ENCODE assay signal across 34 cellular contexts in the genomic region with DNA sequence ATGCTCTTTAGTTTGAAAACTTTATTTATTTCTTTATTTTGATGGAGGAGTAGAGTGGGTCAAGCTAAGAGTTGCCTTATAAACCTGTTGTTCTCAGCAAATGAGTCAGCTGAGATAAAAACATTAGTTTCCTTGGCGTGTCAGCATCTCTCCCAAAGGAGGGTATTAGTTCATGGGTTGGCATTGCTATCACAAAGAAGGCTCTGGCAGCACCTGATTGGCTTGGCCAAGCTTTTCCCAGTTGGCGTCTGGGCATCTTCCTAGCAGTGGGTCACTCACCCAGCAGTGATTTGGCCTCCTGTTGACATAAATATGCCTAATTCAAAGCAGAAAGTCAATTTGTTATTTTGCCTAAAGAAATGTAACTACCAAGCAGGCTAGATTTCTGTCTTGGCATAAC.
"Had no signal": no experiment of that assay in that cellular context is flagged by ENCODE, and none has a peak within 500 bp of the region (broad histone marks: within the 10 kb centered on the region; RNA-seq: fewer than 3 reads in every experiment).

No MANE protein-coding gene starts in this region.

- DNase-seq: activated CD4-positive, alpha-beta memory T cell treated with anti-CD3 and anti-CD28 coated beads for 36 hours; activated CD4-positive, alpha-beta T cell treated with anti-CD3 and anti-CD28 coated beads, Interleukin-2, amount 50 U/mL, for 1 hour; activated CD8-positive, alpha-beta memory T cell treated with anti-CD3 and anti-CD28 coated beads, Interleukin-2, amount 50 U/mL, for 4 hours; activated gamma-delta T cell treated with Interleukin-2 at 50 U/mL for 16 hours; activated naive CD4-positive, alpha-beta T cell treated with anti-CD3 and anti-CD28 coated beads for 36 hours; activated naive CD8-positive, alpha-beta T cell treated with anti-CD3 and anti-CD28 coated beads, Interleukin-2, amount 50 U/mL, for 24 hours; activated T-cell treated with anti-CD3 and anti-CD28 coated beads for 4 hours; activated T-cell treated with anti-CD3 and anti-CD28 coated beads, Interleukin-2, amount 50 U/mL, for 4 hours; amniotic stem cell; aorta; brain microvascular endothelial cell; NCI-H1048; NCI-H1105 treated with DMSO at 0.1 percent for 48 hours; NCI-H1436; NCI-H1694; NCI-H1930; NCI-H2081 treated with DMSO at 0.1 percent for 48 hours; NCI-H226; NCI-H510A; NCI-H526; NCI-H748 treated with DMSO at 0.1 percent for 48 hours; NK-92 treated with Interleukin-12 subunit alpha and Interleukin-12 subunit beta, amount 100 ng/mL, for 24 hours; PC-3; Peyer's patch; RPMI8226; SIG-M5; SW 1271; T1000 had no signal

- H3K9ac ChIP-seq: KMS-11 had no signal

- ATAC-seq: activated naive CD8-positive, alpha-beta T cell treated with anti-CD3 and anti-CD28 coated beads, Interleukin-2, amount 50 U/mL, for 24 hours; activated T-cell treated with anti-CD3 and anti-CD28 coated beads, Interleukin-2, amount 50 U/mL, for 4 hours; PC-3; SK-N-SH treated with all-trans-retinoic acid at 6 μM for 48 hours had no signal

- H3K9me3 Mint-ChIP-seq: activated CD4-positive, alpha-beta memory T cell treated with anti-CD3 and anti-CD28 coated beads for 36 hours; activated naive CD4-positive, alpha-beta T cell treated with anti-CD3 and anti-CD28 coated beads for 36 hours; activated naive CD8-positive, alpha-beta T cell treated with anti-CD3 and anti-CD28 coated beads, Interleukin-2, amount 50 U/mL, for 24 hours; activated T-cell treated with anti-CD3 and anti-CD28 coated beads, Interleukin-2, amount 50 U/mL, for 4 hours; activated T-helper 1 cell treated with anti-CD3 and anti-CD28 coated beads, Interleukin-12 subunit alpha, Interleukin-12 subunit beta, Interleukin-2, Interleukin-4 antibody, amounts not matched to agents 30 ng/mL and 10 ng/mL and 1 ng/mL, durations not matched to agents 14 hours and 24 hours and 36 hours; central memory CD8-positive, alpha-beta T cell had no signal

- H3K4me3 ChIP-seq: cardiac muscle cell, Peyer's patch had no signal

- H3K4me1 ChIP-seq: Peyer's patch had no signal

- H3K27me3 ChIP-seq: brain microvascular endothelial cell, cardiac muscle cell, Peyer's patch had no signal

- H3K36me3 Mint-ChIP-seq: activated CD4-positive, alpha-beta memory T cell treated with anti-CD3 and anti-CD28 coated beads for 36 hours; activated naive CD8-positive, alpha-beta T cell had no signal

- H3K27ac Mint-ChIP-seq: activated CD4-positive, alpha-beta memory T cell treated with anti-CD3 and anti-CD28 coated beads for 36 hours; activated naive CD4-positive, alpha-beta T cell treated with anti-CD3 and anti-CD28 coated beads for 36 hours; activated naive CD8-positive, alpha-beta T cell; activated T-helper 1 cell treated with anti-CD3 and anti-CD28 coated beads, Interleukin-12 subunit alpha, Interleukin-12 subunit beta, Interleukin-2, Interleukin-4 antibody, amounts not matched to agents 30 ng/mL and 10 ng/mL and 1 ng/mL, durations not matched to agents 14 hours and 24 hours and 36 hours had no signal

- H3K36me3 ChIP-seq: brain microvascular endothelial cell, cardiac muscle cell, Peyer's patch had no signal

- H3K9me3 ChIP-seq: Peyer's patch had no signal

- H3K4me2 ChIP-seq: KMS-11 had no signal

- H3K27ac ChIP-seq: brain microvascular endothelial cell, cardiac muscle cell, KMS-11, Peyer's patch had no signal

- H3K4me1 Mint-ChIP-seq: central memory CD8-positive, alpha-beta T cell had no signal

- H3K27me3 Mint-ChIP-seq: activated CD4-positive, alpha-beta memory T cell treated with anti-CD3 and anti-CD28 coated beads for 36 hours; activated naive CD8-positive, alpha-beta T cell had no signal

- H3K4me3 Mint-ChIP-seq: activated CD4-positive, alpha-beta memory T cell treated with anti-CD3 and anti-CD28 coated beads for 36 hours; activated naive CD4-positive, alpha-beta T cell treated with anti-CD3 and anti-CD28 coated beads for 36 hours; activated naive CD8-positive, alpha-beta T cell; activated naive CD8-positive, alpha-beta T cell treated with anti-CD3 and anti-CD28 coated beads, Interleukin-2, amount 50 U/mL, for 24 hours; activated T-cell treated with anti-CD3 and anti-CD28 coated beads, Interleukin-2, amount 50 U/mL, for 4 hours; activated T-helper 1 cell treated with anti-CD3 and anti-CD28 coated beads, Interleukin-12 subunit alpha, Interleukin-12 subunit beta, Interleukin-2, Interleukin-4 antibody, amounts not matched to agents 30 ng/mL and 10 ng/mL and 1 ng/mL, durations not matched to agents 14 hours and 24 hours and 36 hours; central memory CD8-positive, alpha-beta T cell had no signal
